ENCODE assay signal across 26 cellular contexts in genomic region chr2:100034431-100034830, GRCh38.
"Had no signal": no experiment of that assay in that cellular context is flagged by ENCODE, and none has a peak within 500 bp of the region (broad histone marks: within the 10 kb centered on the region; RNA-seq: fewer than 3 reads in every experiment).

No MANE protein-coding gene starts in this region.

- H2AFZ ChIP-seq: hepatocyte, neural progenitor cell had no signal

- H3K27me3 ChIP-seq: hepatocyte, neural progenitor cell, neutrophil, ovary, right atrium auricular region, right lobe of liver, stomach, testis, thyroid gland, transverse colon, upper lobe of left lung, vagina had no signal

- H3K4me3 Mint-ChIP-seq: natural killer cell; nephron progenitor cell; neural progenitor cell; stimulated activated naive B cell treated with anti-CD40 and anti-IgM and Interleukin-4, amounts not matched to agents 10 μg/mL and 1 μg/mL and 100 μg/mL, for 72 hours had no signal

- H3K9me3 ChIP-seq: neutrophil, ovary, right atrium auricular region, right lobe of liver, stomach, testis, thyroid gland, transverse colon, upper lobe of left lung, vagina had no signal

- H3K4me3 ChIP-seq: hepatocyte, left ventricle myocardium inferior, neural progenitor cell, ovary, right atrium auricular region, right lobe of liver, smooth muscle cell, stomach, testis, thyroid gland, transverse colon, upper lobe of left lung, vagina had no signal

- H3K79me2 ChIP-seq: hepatocyte had no signal

- H3K27ac ChIP-seq: hepatocyte, left ventricle myocardium inferior, neural progenitor cell, neutrophil, ovary, right atrium auricular region, right lobe of liver, stomach, testis, thyroid gland, transverse colon, upper lobe of left lung, vagina had no signal

- H3K36me3 ChIP-seq: left ventricle myocardium inferior, neural progenitor cell, neutrophil, ovary, right atrium auricular region, right lobe of liver, stomach, thyroid gland, transverse colon, upper lobe of left lung, vagina had no signal

- H3K27me3 Mint-ChIP-seq: stimulated activated naive B cell treated with anti-CD40 and anti-IgM and Interleukin-4, amounts not matched to agents 10 μg/mL and 1 μg/mL and 100 μg/mL, for 72 hours had no signal

- DNase-seq: islet precursor cell; left ventricle myocardium inferior; mesenchymal stem cell; natural killer cell; nephron progenitor cell; occipital lobe; ovary; right lobe of liver; stimulated activated CD4-positive, alpha-beta T cell treated with anti-CD3 and anti-CD28 coated beads, Interleukin-1b, Interleukin-23, amount 100 ng/mL, for 48 hours; stimulated activated CD4-positive, alpha-beta T cell treated with anti-CD3 and anti-CD28 coated beads, Interleukin-2, amount 100 ng/mL, for 48 hours; stimulated activated CD4-positive, alpha-beta T cell treated with anti-CD3 and anti-CD28 coated beads, Interleukin-4, amount 100 ng/mL, for 4 hours; stimulated activated CD8-positive, alpha-beta memory T cell treated with anti-CD3 and anti-CD28 coated beads, Interleukin-4, amount 100 ng/mL, for 48 hours; stimulated activated naive B cell treated with anti-CD40 and anti-IgM and Interleukin-4, amounts not matched to agents 10 μg/mL and 1 μg/mL and 100 μg/mL, for 72 hours; stimulated activated naive CD8-positive, alpha-beta T cell treated with anti-CD3 and anti-CD28 coated beads, Interleukin-15, Interleukin-2, amounts not matched to agents 100 U/mL and 50 U/mL, for 24 hours; stomach; testis; thyroid gland; transverse colon; upper lobe of left lung had no signal

- H3K36me3 Mint-ChIP-seq: natural killer cell, neural progenitor cell had no signal

- ATAC-seq: natural killer cell; right lobe of liver; stimulated activated naive B cell treated with anti-CD40 and anti-IgM and Interleukin-4, amounts not matched to agents 10 μg/mL and 1 μg/mL and 100 μg/mL, for 72 hours; stimulated activated naive CD8-positive, alpha-beta T cell treated with anti-CD3 and anti-CD28 coated beads, Interleukin-15, Interleukin-2, amounts not matched to agents 100 U/mL and 50 U/mL, for 24 hours had no signal

- H3K4me2 ChIP-seq: hepatocyte, neural progenitor cell, smooth muscle cell had no signal

- H3K4me1 ChIP-seq: right atrium auricular region, thyroid gland, transverse colon, vagina had no signal

- H3K9ac ChIP-seq: neural progenitor cell had no signal

- H3K27ac Mint-ChIP-seq: natural killer cell, nephron progenitor cell, neural progenitor cell, progenitor cell of endocrine pancreas had no signal

- H3K9me3 Mint-ChIP-seq: nephron progenitor cell, neural progenitor cell had no signal

- H3K4me1 Mint-ChIP-seq: natural killer cell, neural progenitor cell had no signal
